In genomic region chrX:47233333-47234113, GRCh38 we compare ENCODE assay signal across 1 cellular context.
TF ChIP-seq lines count a peak whose summit lies in the region.

No MANE protein-coding gene starts in this region.

TF ChIP-seq in GM12878, 131 proteins besides CTCF, POLR2A, EP300 and RAD21 (continued from another document and continues in another):
- TF ChIP-seq ZNF687 (IDR thresholded peaks at IDR 0.05) (no peak), MTA3 (IDR thresholded peaks at IDR 0.05; ENCODE audit: borderline replicate concordance, low read length) (no peak), BCLAF1 (IDR thresholded peaks at IDR 0.05) (no peak), DPF2 (IDR thresholded peaks at IDR 0.05) (no peak), HCFC1 (IDR thresholded peaks at IDR 0.05; ENCODE audit: low read length) (no peak; the same call in none of the 2 replicates), ZBED1 (IDR thresholded peaks at IDR 0.05; ENCODE audit: borderline replicate concordance) (no peak), ZBTB4 (CRISPR knock-in tag; IDR thresholded peaks at IDR 0.05) (no peak), ZZZ3 (IDR thresholded peaks at IDR 0.05; ENCODE audit: control insufficient read depth, insufficient read length, low read depth) (no peak), NR2F1 (conservative IDR thresholded peaks at IDR 0.05) (no peak), FOXK2 (IDR thresholded peaks at IDR 0.05) (no peak), BACH1 (IDR thresholded peaks at IDR 0.05; ENCODE audit: borderline replicate concordance) (peak; percentile 61; the same call in 1 of the 2 replicates), ATF2 (IDR thresholded peaks at IDR 0.05; ENCODE audit: low read length) (peak; percentile 40; the same call in 1 of the 2 replicates), ZNF24 (IDR thresholded peaks at IDR 0.05) (no peak), TCF7 (IDR thresholded peaks at IDR 0.05; ENCODE audit: borderline replicate concordance) (no peak), E4F1 (IDR thresholded peaks at IDR 0.05; ENCODE audit: borderline replicate concordance, partially characterized antibody) (no peak), NRF1 (conservative IDR thresholded peaks at IDR 0.05; ENCODE audit: low read depth, low read length) (0 out of 2 replicates have a peak, but pooled peaks have one; percentile 31), MYC (IDR thresholded peaks at IDR 0.05; ENCODE audit: insufficient read depth, insufficient read length, insufficient replicate concordance, low read length, severe bottlenecking) (no peak), SRF (IDR thresholded peaks at IDR 0.05; ENCODE audit: low read depth in 2 of 2, low read length in 2 of 2) (no peak), BRCA1 (IDR thresholded peaks at IDR 0.05; ENCODE audit: low read depth, low read length) (no peak), SUPT20H (IDR thresholded peaks at IDR 0.05; ENCODE audit: borderline replicate concordance, control insufficient read depth, low read depth, low read length) (no peak), SUZ12 (IDR thresholded peaks at IDR 0.05; ENCODE audit: unreplicated experiment) (no peak), CBX5 (IDR thresholded peaks at IDR 0.05; ENCODE audit: low read depth) (no peak), IRF5 (IDR thresholded peaks at IDR 0.05; ENCODE audit: borderline replicate concordance) (no peak), SIX5 (IDR thresholded peaks at IDR 0.05; ENCODE audit: low read depth, low read length, severe bottlenecking) (no peak), ATF7 (IDR thresholded peaks at IDR 0.05; ENCODE audit: low read depth) (peak; percentile 83), POLR2AphosphoS2 (IDR thresholded peaks at IDR 0.05; ENCODE audit: low read depth, low read length) (no peak), SMAD5 (IDR thresholded peaks at IDR 0.05; ENCODE audit: low read depth) (no peak), SREBF1 (IDR thresholded peaks at IDR 0.05; ENCODE audit: low read length) (no peak), KLF5 (IDR thresholded peaks at IDR 0.05; ENCODE audit: partially characterized antibody) (no peak), NFYA (IDR thresholded peaks at IDR 0.05; ENCODE audit: borderline replicate concordance, low read depth, low read length) (no peak), PML (IDR thresholded peaks at IDR 0.05; ENCODE audit: low read length) (no peak), SREBF2 (IDR thresholded peaks at IDR 0.05; ENCODE audit: low read length) (no peak), ETV6 (conservative IDR thresholded peaks at IDR 0.05 in 1 of 2, IDR thresholded peaks at IDR 0.05 in 1 of 2; ENCODE audit: borderline replicate concordance in 1 of 2, low read depth in 1 of 2) (no peak), SMC3 (IDR thresholded peaks at IDR 0.05; ENCODE audit: borderline replicate concordance, low read length) (no peak), ELK1 (IDR thresholded peaks at IDR 0.05; ENCODE audit: low read depth, low read length) (no peak), PAX8 (IDR thresholded peaks at IDR 0.05) (peak; percentile 54; the same call in 1 of the 2 replicates), LARP7 (IDR thresholded peaks at IDR 0.05) (no peak), CEBPB (IDR thresholded peaks at IDR 0.05; ENCODE audit: borderline replicate concordance in 1 of 2, low read depth in 2 of 2, low read length in 2 of 2) (no peak), GATAD2B (conservative IDR thresholded peaks at IDR 0.05; ENCODE audit: low read depth) (no peak), WRNIP1 (IDR thresholded peaks at IDR 0.05; ENCODE audit: borderline replicate concordance, low read depth, low read length) (no peak), ZSCAN29 (IDR thresholded peaks at IDR 0.05) (no peak), SIN3A (IDR thresholded peaks at IDR 0.05; ENCODE audit: low read depth, low read length) (no peak), ZBTB40 (IDR thresholded peaks at IDR 0.05; ENCODE audit: borderline replicate concordance) (no peak)
